In the genomic region with DNA sequence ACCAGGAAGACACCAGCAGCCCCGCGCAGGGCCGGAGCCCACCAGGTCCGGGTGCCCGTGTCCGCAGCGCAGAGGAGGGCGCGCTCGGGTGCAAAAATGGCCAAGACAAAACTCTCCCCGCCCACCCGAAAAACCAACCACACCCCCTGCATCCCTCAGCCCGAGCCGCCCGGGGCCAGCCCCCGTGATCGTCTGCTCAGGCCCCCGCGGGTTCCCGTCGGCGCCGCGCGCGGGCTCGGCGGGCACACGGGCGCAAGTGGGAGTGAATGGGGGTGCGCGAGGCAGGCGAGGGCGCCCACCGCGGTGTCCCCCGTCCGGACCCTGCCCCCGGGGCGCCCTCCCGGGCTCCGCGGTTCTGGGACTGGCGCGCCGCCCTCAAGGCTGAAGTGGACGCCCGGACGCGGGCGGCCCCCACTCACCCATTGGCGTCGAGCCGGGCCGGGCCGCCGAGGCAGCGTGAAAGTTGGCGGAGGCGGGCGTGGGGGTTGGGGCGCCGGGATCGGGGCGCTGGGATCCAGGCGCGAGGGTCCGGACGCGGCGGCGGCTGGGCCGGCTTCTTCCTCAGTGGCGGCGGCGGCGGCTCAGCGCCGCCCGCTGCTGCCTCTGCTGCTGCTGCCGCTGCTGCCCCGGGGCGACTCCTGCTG, we compare ENCODE assay signal across 7 cellular contexts. TPM values are rescaled to one million over a fixed set of nuclear protein-coding genes. Genes with fewer than 3 reads are reported as not detected.
DNase-seq lines count a peak whose midpoint lies in the region; ATAC-seq and TF ChIP-seq lines count a peak whose summit lies in the region.

No MANE protein-coding gene starts in this region.

- H3K27ac ChIP-seq in Karpas-422 (ENCODE audit: low read length) (peak overlapping the region; percentile 86), gastrocnemius medialis (peak overlapping the region in 2 of 4 donors; percentile 8 to 51)

- in situ Hi-C loops in gastrocnemius medialis (cut with MboI; ENCODE audit: low sequenced_read_pairs in 4 of 4): loop anchor here in 3 of 4 donors (10.0 to 25.0 kb wide), 6 partner anchors 150 to 525 kb away; no protein-coding TSS in a partner anchor

- DNase-seq in Karpas-422 (peak; percentile 64), hepatic stellate cell (ENCODE audit: low spot score) (peak; percentile 53), gastrocnemius medialis (no peak), NCI-H2196 treated with DMSO at 0.1 percent for 48 hours (lab: John Stamatoyannopoulos, UW; ENCODE audit: unreplicated experiment) (no peak), NCI-H510A (lab: John Stamatoyannopoulos, UW) (no peak)
- DNase-seq in activated naive CD4-positive, alpha-beta T cell treated with anti-CD3 and anti-CD28 coated beads, Interleukin-2, amount 50 U/mL, for 16 hours: peak; percentile 31

- no peak for TF ChIP-seq CTCF in gastrocnemius medialis (IDR thresholded peaks at IDR 0.05 in 4 of 5, conservative IDR thresholded peaks at IDR 0.05 in 1 of 5)

- H3K4me2 ChIP-seq in Karpas-422 (ENCODE audit: low read depth, low read length, poor library complexity, severe bottlenecking): peak overlapping the region; percentile 84

- H3K9me2 ChIP-seq in Karpas-422 (replicated peaks; ENCODE audit: insufficient read depth, low read length): no peaks in the 10 kb centered on the region

- peaks cover 51% of the 10 kb centered on the region for H3K79me2 ChIP-seq in Karpas-422 (ENCODE audit: low read length)

- H3K9ac ChIP-seq in Karpas-422 (ENCODE audit: low read length): peak overlapping the region; percentile 89

- H3K36me3 ChIP-seq in Karpas-422 (ENCODE audit: insufficient read depth, low read length) (no peaks in the 10 kb centered on the region), gastrocnemius medialis (no peaks in the 10 kb centered on the region)

- peaks cover 7% of the 10 kb centered on the region; the same call in 1 of the 2 replicates for H4K20me1 ChIP-seq in Karpas-422 (ENCODE audit: insufficient read depth, low read depth, low read length)

- TF ChIP-seq POLR2A in GM19193 (IDR thresholded peaks at IDR 0.05; ENCODE audit: extremely low read depth, insufficient read depth, insufficient read length): peak; percentile 34
- no peak for TF ChIP-seq POLR2A in gastrocnemius medialis (IDR thresholded peaks at IDR 0.05)

- intact Hi-C loops in gastrocnemius medialis (cut with DNase I; ENCODE audit: low total_unique reads): loop anchor here (5.0 kb wide), 1 partner anchor 515 kb away; no protein-coding TSS in a partner anchor

- H3K4me1 ChIP-seq in Karpas-422 (ENCODE audit: low read length): peaks cover 55% of the 10 kb centered on the region
- no peaks in the 10 kb centered on the region for H3K4me1 ChIP-seq in gastrocnemius medialis

- no peaks in the 10 kb centered on the region for H3K27me3 ChIP-seq in Karpas-422 (ENCODE audit: low read length)
- H3K27me3 ChIP-seq in gastrocnemius medialis: no peaks in the 10 kb centered on the region

- peak in 1 of 2 donors; percentile 48 for ATAC-seq in gastrocnemius medialis

- no peaks in the 10 kb centered on the region for H3K9me3 ChIP-seq in Karpas-422 (ENCODE audit: low read length)
- no peaks in the 10 kb centered on the region for H3K9me3 ChIP-seq in gastrocnemius medialis

- H3K4me3 ChIP-seq in Karpas-422 (ENCODE audit: low read length) (peak overlapping the region; percentile 72), gastrocnemius medialis (peak overlapping the region; percentile 46 to 68 (median 56))

- H2AFZ ChIP-seq in Karpas-422 (ENCODE audit: low read length): no peak overlapping the region

RNA-seq across cellular contexts. Expression of gene SH3KBP1, which starts 0.4 kb away (rescaled TPM):
- total RNA-seq in Karpas-422 (2014; rRNA removed; shearing (Covaris generic); ENCODE audit: low replicate concordance): 72.0 and 79.6 TPM in 2 replicates
- total RNA-seq in gastrocnemius medialis: 1 to 10 TPM; 2.3 to 4.5 (median 3.6) TPM

Comparison
In these comparisons a context has a peak if more than half of its experiments do, and no peak if none do; other contexts are left out.
1. DNase-seq: peak in Karpas-422 (single experiment), activated naive CD4-positive, alpha-beta T cell treated with anti-CD3 and anti-CD28 coated beads, Interleukin-2, amount 50 U/mL, for 16 hours (single experiment) and hepatic stellate cell (single experiment); none in gastrocnemius medialis (0 of 2), NCI-H2196 treated with DMSO at 0.1 percent for 48 hours (single experiment) and NCI-H510A (single experiment).
2. RNA of gene SH3KBP1, which starts 0.4 kb away (total RNA-seq): 72.0 to 79.6 TPM in Karpas-422; 2.3 to 4.5 TPM in gastrocnemius medialis; every median in the first group is over 10 times any median in the second.